8 cellular contexts compared by ENCODE assay signal in the genomic region with DNA sequence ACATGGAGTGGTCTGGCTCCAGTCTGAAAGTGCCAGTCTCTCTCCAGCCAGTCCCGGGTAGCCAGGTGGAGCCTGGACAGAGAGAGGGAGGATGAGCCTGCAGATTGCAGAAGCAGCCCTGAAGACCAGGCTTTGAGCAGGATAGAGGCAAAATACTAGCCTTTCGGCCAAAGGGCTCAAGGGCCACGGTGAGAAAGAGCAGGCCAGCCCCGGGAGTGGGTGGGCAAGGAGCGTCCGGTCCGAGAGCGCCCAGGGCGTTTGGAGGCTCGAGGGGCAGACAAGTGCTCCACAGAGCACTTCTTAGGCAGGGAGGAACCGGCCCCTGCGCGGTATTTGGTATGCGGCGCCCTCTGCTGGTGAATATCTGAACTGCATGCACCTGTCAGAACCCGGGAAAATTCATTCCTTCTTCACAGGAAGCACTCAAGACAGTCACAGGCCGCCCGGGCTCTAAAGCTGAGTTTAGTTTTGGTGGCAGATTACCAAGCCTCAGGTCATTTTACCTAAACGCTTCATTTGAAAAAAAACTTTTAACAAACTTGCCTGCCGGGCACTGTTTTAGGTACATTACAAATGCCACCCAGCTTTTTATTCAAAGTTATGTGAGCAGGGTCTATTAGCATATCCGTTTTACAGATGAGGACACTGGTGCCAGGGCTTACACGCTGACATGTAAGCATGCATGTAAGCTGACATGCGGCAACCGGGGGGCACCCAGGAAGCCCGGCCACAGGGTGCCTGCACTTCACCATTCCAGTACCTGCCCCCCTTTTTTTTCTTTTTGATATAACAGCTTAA. TPM values are rescaled to one million over a fixed set of nuclear protein-coding genes. Genes with fewer than 3 reads are reported as not detected.
DNase-seq lines count a peak whose midpoint lies in the region; ATAC-seq and TF ChIP-seq lines count a peak whose summit lies in the region.

No MANE protein-coding gene starts in this region.

- peaks cover 31 to 44% of the 10 kb centered on the region in 2 experiments for H3K9me3 ChIP-seq in CD4-positive, CD25-positive, alpha-beta regulatory T cell (ENCODE audit: control insufficient read depth in 2 of 2, low read length in 2 of 2)

- no peaks in the 10 kb centered on the region for H3K36me3 Mint-ChIP-seq in CD4-positive, CD25-positive, alpha-beta regulatory T cell
- H3K36me3 Mint-ChIP-seq in progenitor cell of endocrine pancreas (ENCODE audit: insufficient read depth): peaks cover 8% of the 10 kb centered on the region

- intact Hi-C loops in Right ventricle myocardium inferior (cut with DNase I): loop anchor here (1.0 to 2.0 kb wide), 2 partner anchors 175 to 262 kb away; partner anchors contain the start of gene KCNK13

- peaks cover 31% of the 10 kb centered on the region for H3K27me3 Mint-ChIP-seq in CD4-positive, CD25-positive, alpha-beta regulatory T cell
- peaks cover 24% of the 10 kb centered on the region for H3K27me3 Mint-ChIP-seq in progenitor cell of endocrine pancreas

- no peaks in the 10 kb centered on the region for H3K27me3 ChIP-seq in CD4-positive, CD25-positive, alpha-beta regulatory T cell (ENCODE audit: control insufficient read depth, insufficient read depth, low read length)

- DNase-seq in CD4-positive, CD25-positive, alpha-beta regulatory T cell: peak; percentile 21 to 69 (median 45)
- peak; percentile 62 for DNase-seq in MV-4-11 (lab: John Stamatoyannopoulos, UW)
- DNase-seq in SHP77 treated with DMSO at 0.1 percent for 48 hours (lab: John Stamatoyannopoulos, UW): peak; percentile 52
- DNase-seq in activated naive CD4-positive, alpha-beta T cell (lab: John Stamatoyannopoulos, UW): peak; percentile 10 to 38 (median 18)
- DNase-seq in Right ventricle myocardium inferior (ENCODE audit: missing footprints): peak; percentile 87
- peak; percentile 69 for DNase-seq in progenitor cell of endocrine pancreas (ENCODE audit: low spot score, unreplicated experiment)

- H3K27ac ChIP-seq in CD4-positive, CD25-positive, alpha-beta regulatory T cell (ENCODE audit: insufficient read depth, low read length, poor library complexity, severe bottlenecking): no peak overlapping the region

- no peaks in the 10 kb centered on the region for H3K4me1 ChIP-seq in CD4-positive, CD25-positive, alpha-beta regulatory T cell (ENCODE audit: control insufficient read depth, insufficient read depth, low read length, poor library complexity, severe bottlenecking)

- H3K36me3 ChIP-seq in CD4-positive, CD25-positive, alpha-beta regulatory T cell (ENCODE audit: control insufficient read depth, insufficient read depth, low read length): no peaks in the 10 kb centered on the region

- TF ChIP-seq CTCF in progenitor cell of endocrine pancreas (IDR thresholded peaks at IDR 0.05; ENCODE audit: unreplicated experiment): peak; percentile 99

- H3K9me3 Mint-ChIP-seq in CD4-positive, CD25-positive, alpha-beta regulatory T cell: peaks cover 0 to 40% (median 23%) of the 10 kb centered on the region in 7 donors
- H3K9me3 Mint-ChIP-seq in progenitor cell of endocrine pancreas (ENCODE audit: low read depth): peaks cover 24% of the 10 kb centered on the region

- peaks cover 0 to 3% (median 0%) of the 10 kb centered on the region in 4 donors for H3K4me1 Mint-ChIP-seq in CD4-positive, CD25-positive, alpha-beta regulatory T cell
- no peaks in the 10 kb centered on the region for H3K4me1 Mint-ChIP-seq in progenitor cell of endocrine pancreas (ENCODE audit: low read depth)

- H3K4me3 ChIP-seq in CD4-positive, CD25-positive, alpha-beta regulatory T cell (ENCODE audit: low read depth, low read length): no peak overlapping the region

- H3K27ac Mint-ChIP-seq in CD4-positive, CD25-positive, alpha-beta regulatory T cell: no peak overlapping the region
- H3K27ac Mint-ChIP-seq in progenitor cell of endocrine pancreas: peak overlapping the region; percentile 49

- no peak overlapping the region for H3K4me3 Mint-ChIP-seq in CD4-positive, CD25-positive, alpha-beta regulatory T cell
- H3K4me3 Mint-ChIP-seq in progenitor cell of endocrine pancreas (ENCODE audit: low read depth): no peak overlapping the region

- ATAC-seq in CD4-positive, CD25-positive, alpha-beta regulatory T cell (ENCODE audit: low read depth in 2 of 2): peak; percentile 52 to 57
- peak; percentile 79 for ATAC-seq in GM21390 (IDR thresholded peaks at IDR 0.05; ENCODE audit: unreplicated experiment)
- peak; percentile 84 for ATAC-seq in Right ventricle myocardium inferior
- ATAC-seq in HG03571 (IDR thresholded peaks at IDR 0.05; ENCODE audit: unreplicated experiment): no peak

RNA-seq across cellular contexts. Expression of gene PSMC1, which starts 21.0 kb away (rescaled TPM):
- 73.7 TPM for total RNA-seq in CD4-positive, CD25-positive, alpha-beta regulatory T cell
- polyA plus RNA-seq in CD4-positive, CD25-positive, alpha-beta regulatory T cell: 100 to 1,000 TPM in 3 of 4 donors, 10 to 100 TPM in 1; 98.8 to 162 (median 121) TPM
- 125 TPM for total RNA-seq in Right ventricle myocardium inferior
- 96.2 and 96.8 TPM in 2 replicates for total RNA-seq in progenitor cell of endocrine pancreas

Comparison
In these comparisons a context has a peak if more than half of its experiments do, and no peak if none do; other contexts are left out.
1. DNase-seq: peak in every context shown above with its lines; median percentile 87 in Right ventricle myocardium inferior; 69 in progenitor cell of endocrine pancreas; 62 in MV-4-11; 52 in SHP77 treated with DMSO at 0.1 percent for 48 hours; 45 in CD4-positive, CD25-positive, alpha-beta regulatory T cell; 18 in activated naive CD4-positive, alpha-beta T cell.